In genomic region chr17:48843172-48843900, GRCh38 we compare ENCODE assay signal across 1 cellular context.
TF ChIP-seq lines count a peak whose summit lies in the region.

No MANE protein-coding gene starts in this region.

TF ChIP-seq in WTC11, 78 proteins besides CTCF, POLR2A, EP300 and RAD21 (continued from another document):
- TF ChIP-seq ZNF281 (CRISPR knock-in tag; IDR thresholded peaks at IDR 0.05) (no peak), GTF2I (CRISPR knock-in tag; conservative IDR thresholded peaks at IDR 0.05) (no peak), ZNF121 (CRISPR knock-in tag; IDR thresholded peaks at IDR 0.05) (no peak)
